Comparison of ENCODE assay signal across 27 cellular contexts in genomic region chrY:17050374-17050773, GRCh38.
"Had no signal": no experiment of that assay in that cellular context is flagged by ENCODE, and none has a peak within 500 bp of the region (broad histone marks: within the 10 kb centered on the region; RNA-seq: fewer than 3 reads in every experiment).

No MANE protein-coding gene starts in this region.

- H3K9me3 ChIP-seq: stomach, suprapubic skin, testis, thoracic aorta, thyroid gland, tibial artery, tibial nerve, transverse colon, upper lobe of left lung, upper lobe of right lung, uterus, vagina had no signal

- DNase-seq: stimulated activated CD4-positive, alpha-beta T cell treated with anti-CD3 and anti-CD28 coated beads, Interleukin-2, amount 100 ng/mL, for 48 hours; stimulated activated CD4-positive, alpha-beta T cell treated with anti-CD3 and anti-CD28 coated beads, Interleukin-4, amount 100 ng/mL, for 1 hour; stimulated activated CD4-positive, alpha-beta T cell treated with anti-CD3 and anti-CD28 coated beads, Interleukin-4, amount 100 ng/mL, for 24 hours; stimulated activated CD4-positive, alpha-beta T cell treated with anti-CD3 and anti-CD28 coated beads, Interleukin-4, amount 100 ng/mL, for 4 hours; stimulated activated CD8-positive, alpha-beta memory T cell treated with anti-CD3 and anti-CD28 coated beads, Interleukin-4, amount 100 ng/mL, for 48 hours; stimulated activated naive B cell treated with anti-CD40 and anti-IgM and Interleukin-4, amounts not matched to agents 10 μg/mL and 1 μg/mL and 100 μg/mL, for 72 hours; stimulated activated naive CD4-positive, alpha-beta T cell; stimulated activated naive CD4-positive, alpha-beta T cell treated with Interleukin-2 at 50 U/mL for 16 hours; stimulated activated naive CD8-positive, alpha-beta T cell treated with anti-CD3 and anti-CD28 coated beads, Interleukin-15, amount 100 ng/mL, for 72 hours; stimulated activated naive CD8-positive, alpha-beta T cell treated with anti-CD3 and anti-CD28 coated beads, Interleukin-15, Interleukin-2, amounts not matched to agents 100 U/mL and 50 U/mL, for 24 hours; stomach; substantia nigra; testis; thyroid gland; tibial artery; transverse colon; trophoblast cell; upper lobe of left lung; upper lobe of right lung; uterus had no signal

- H3K4me1 ChIP-seq: stomach, suprapubic skin, testis, thyroid gland, tibial artery, tibial nerve, transverse colon, upper lobe of left lung, upper lobe of right lung, uterus, vagina had no signal

- ATAC-seq: stimulated activated effector memory CD8-positive, alpha-beta T cell treated with anti-CD3 and anti-CD28 coated beads, Interleukin-12 subunit alpha, Interleukin-12 subunit beta, amount 100 ng/mL, for 72 hours; stimulated activated memory B cell treated with anti-CD40 and anti-IgM and Interleukin-4, amounts not matched to agents 10 μg/mL and 1 μg/mL and 100 μg/mL, for 72 hours; stimulated activated naive B cell treated with anti-CD40 and anti-IgM and Interleukin-4, amounts not matched to agents 10 μg/mL and 1 μg/mL and 100 μg/mL, for 72 hours; stimulated activated naive CD8-positive, alpha-beta T cell treated with anti-CD3 and anti-CD28 coated beads, Interleukin-15, amount 100 ng/mL, for 72 hours; stimulated activated naive CD8-positive, alpha-beta T cell treated with anti-CD3 and anti-CD28 coated beads, Interleukin-15, Interleukin-2, amounts not matched to agents 100 U/mL and 50 U/mL, for 24 hours; upper lobe of right lung had no signal

- H3K36me3 ChIP-seq: stomach, suprapubic skin, thoracic aorta, thyroid gland, tibial artery, tibial nerve, transverse colon, upper lobe of left lung, upper lobe of right lung, uterus, vagina had no signal

- FAIRE-seq: urothelium cell line had no signal

- H3K4me3 ChIP-seq: stomach, suprapubic skin, testis, thoracic aorta, thyroid gland, tibial artery, tibial nerve, transverse colon, upper lobe of left lung, upper lobe of right lung, uterus, vagina had no signal

- H3K27ac ChIP-seq: stomach, suprapubic skin, testis, thoracic aorta, thyroid gland, tibial artery, tibial nerve, transverse colon, upper lobe of left lung, upper lobe of right lung, uterus, vagina had no signal

- H3K27me3 ChIP-seq: stomach, suprapubic skin, testis, thyroid gland, tibial artery, tibial nerve, transverse colon, upper lobe of left lung, upper lobe of right lung, uterus, vagina had no signal
